ENCODE assay signal across 1 cellular context in genomic region chr2:26722911-26723310, GRCh38.
TF ChIP-seq lines count a peak whose summit lies in the region.

No MANE protein-coding gene starts in this region.

TF ChIP-seq in HepG2, 621 proteins besides CTCF, POLR2A, EP300 and RAD21:
- TF ChIP-seq PREB (CRISPR knock-in tag; IDR thresholded peaks at IDR 0.05): no peak
- no peak for TF ChIP-seq ZSCAN21 (CRISPR knock-in tag; IDR thresholded peaks at IDR 0.05; ENCODE audit: borderline replicate concordance)
- TF ChIP-seq DPF2 (CRISPR knock-in tag; IDR thresholded peaks at IDR 0.05; ENCODE audit: borderline replicate concordance, low read depth): no peak
- no peak for TF ChIP-seq FIP1L1 (IDR thresholded peaks at IDR 0.05; ENCODE audit: borderline replicate concordance, insufficient read depth, low read depth, low read length)
- TF ChIP-seq RARA (CRISPR knock-in tag; IDR thresholded peaks at IDR 0.05): 0 out of 2 replicates have a peak, but pooled peaks have one; percentile 36
- TF ChIP-seq RXRA (CRISPR knock-in tag; IDR thresholded peaks at IDR 0.05): 0 out of 2 replicates have a peak, but pooled peaks have one; percentile 21
